17 cellular contexts compared by ENCODE assay signal in genomic region chr12:116160196-116160595, GRCh38.
DNase-seq lines count a peak whose midpoint lies in the region; TF ChIP-seq lines count a peak whose summit lies in the region.
"Had no signal": no experiment of that assay in that cellular context is flagged by ENCODE, and none has a peak within 500 bp of the region (broad histone marks: within the 10 kb centered on the region; RNA-seq: fewer than 3 reads in every experiment).

No MANE protein-coding gene starts in this region.

- no peak overlapping the region for H3K9ac ChIP-seq in subcutaneous abdominal adipose tissue (ENCODE audit: low read length in 5 of 5)
- no peak overlapping the region for H3K9ac ChIP-seq in colonic mucosa (ENCODE audit: low read depth in 2 of 2, low read length in 2 of 2)

- no peak overlapping the region for H3K4me3 ChIP-seq in subcutaneous abdominal adipose tissue (ENCODE audit: low read depth in 1 of 5, low read length in 5 of 5)
- no peak overlapping the region for H3K4me3 ChIP-seq in tibial nerve
- H3K4me3 ChIP-seq in colonic mucosa: no peak overlapping the region
- H3K4me3 ChIP-seq: coronary artery had no signal

- TF ChIP-seq EP300 in tibial nerve (IDR thresholded peaks at IDR 0.05): no peak

- intact Hi-C loops in colonic mucosa (cut with DNase I): no loop called here

- 62 to 73% methylated on average over 2 of the region's 2 CpGs for WGBS in tibial nerve, 2 donors

- H3K27ac ChIP-seq in RWPE1 (no peak overlapping the region), subcutaneous abdominal adipose tissue (ENCODE audit: low read depth, low read length) (peak overlapping the region; percentile 27), tibial nerve (no peak overlapping the region), colonic mucosa (no peak overlapping the region)
- H3K27ac ChIP-seq: 22Rv1, coronary artery had no signal

- TF ChIP-seq CTCF in RWPE1 (conservative IDR thresholded peaks at IDR 0.05; ENCODE audit: low read depth): no peak
- no peak for TF ChIP-seq CTCF in tibial nerve (IDR thresholded peaks at IDR 0.05)
- no peak for TF ChIP-seq CTCF in colonic mucosa (IDR thresholded peaks at IDR 0.05)

- H3K4me1 ChIP-seq in subcutaneous abdominal adipose tissue (ENCODE audit: control insufficient read depth in 5 of 5, insufficient read depth in 5 of 5, low read length in 5 of 5): peaks cover 0 to 47% (median 34%) of the 10 kb centered on the region in 5 donors
- peaks cover 0 to 86% (median 17%) of the 10 kb centered on the region in 4 donors for H3K4me1 ChIP-seq in tibial nerve
- peaks cover 8% of the 10 kb centered on the region for H3K4me1 ChIP-seq in colonic mucosa

- no peaks in the 10 kb centered on the region for H3K9me3 ChIP-seq in subcutaneous abdominal adipose tissue (ENCODE audit: control insufficient read depth in 5 of 5, low read length in 5 of 5)
- H3K9me3 ChIP-seq in tibial nerve: no peaks in the 10 kb centered on the region
- H3K9me3 ChIP-seq in colonic mucosa: no peaks in the 10 kb centered on the region

- peak; percentile 16 for DNase-seq in DMS 273 (lab: John Stamatoyannopoulos, UW; ENCODE audit: unreplicated experiment)
- no peak for DNase-seq in DMS 273 treated with DMSO at 0.1 percent for 48 hours (lab: John Stamatoyannopoulos, UW)
- peak; percentile 48 for DNase-seq in RWPE1 (ENCODE audit: low spot score)
- DNase-seq in erythroblast (lab: John Stamatoyannopoulos, UW): peak; percentile 51 to 68
- no peak for DNase-seq in tibial nerve (ENCODE audit: low spot score in 2 of 2)
- no peak for DNase-seq in activated effector memory CD4-positive, alpha-beta T cell treated with anti-CD3 and anti-CD28 coated beads, Interleukin-2, amount 50 U/mL, for 16 hours
- no peak for DNase-seq in colonic mucosa
- DNase-seq: activated CD4-positive, alpha-beta T cell treated with anti-CD3 and anti-CD28 coated beads, Interleukin-2, amount 50 U/mL, for 48 hours; CD4-positive, CD25-positive, alpha-beta regulatory T cell; left ventricle myocardium superior; MM.1S; NCI-H1930; NCI-H774; posterior cingulate gyrus had no signal

- H3K27me3 ChIP-seq in subcutaneous abdominal adipose tissue (ENCODE audit: control insufficient read depth in 5 of 5, insufficient read depth in 4 of 5, low read length in 5 of 5) (no peaks in the 10 kb centered on the region), tibial nerve (no peaks in the 10 kb centered on the region), colonic mucosa (no peaks in the 10 kb centered on the region)

- TF ChIP-seq POLR2A in erythroblast (IDR thresholded peaks at IDR 0.05; ENCODE audit: low read length) (no peak), tibial nerve (IDR thresholded peaks at IDR 0.05) (no peak)

- POLR2A ChIA-PET in RWPE1 (lab: Yijun Ruan, JAX; ENCODE audit: low non-redundant PET): no interaction called here

- H3K36me3 ChIP-seq in subcutaneous abdominal adipose tissue (ENCODE audit: control insufficient read depth in 5 of 5, insufficient read depth in 5 of 5, low read length in 5 of 5) (no peaks in the 10 kb centered on the region), tibial nerve (no peaks in the 10 kb centered on the region), colonic mucosa (no peaks in the 10 kb centered on the region)

- CTCF ChIA-PET in RWPE1 (lab: Yijun Ruan, JAX): no interaction called here

Comparison
In these comparisons a context has a peak if more than half of its experiments do, and no peak if none do; other contexts are left out.
1. DNase-seq: peak in DMS 273 (single experiment), RWPE1 (single experiment) and erythroblast (2 of 2); none in DMS 273 treated with DMSO at 0.1 percent for 48 hours (single experiment), tibial nerve (0 of 2), activated effector memory CD4-positive, alpha-beta T cell treated with anti-CD3 and anti-CD28 coated beads, Interleukin-2, amount 50 U/mL, for 16 hours (single experiment) and colonic mucosa (single experiment).